ENCODE assay signal across 26 cellular contexts in genomic region chr12:132804426-132804861, GRCh38. TPM values are rescaled to one million over a fixed set of nuclear protein-coding genes. Genes with fewer than 3 reads are reported as not detected.
DNase-seq lines count a peak whose midpoint lies in the region; ATAC-seq, FAIRE-seq and TF ChIP-seq lines count a peak whose summit lies in the region.
"Had no signal": no experiment of that assay in that cellular context is flagged by ENCODE, and none has a peak within 500 bp of the region (broad histone marks: within the 10 kb centered on the region; RNA-seq: fewer than 3 reads in every experiment).

No MANE protein-coding gene starts in this region.

- no peaks in the 10 kb centered on the region for H3K9me3 Mint-ChIP-seq in activated T-helper 2 cell treated with anti-CD3 and anti-CD28 coated beads, Interferon-gamma antibody, Interleukin-2, Interleukin-4, amounts not matched to agents 10 μg/mL and 5 μg/mL and 100 μg/mL, durations not matched to agents 14 hours and 24 hours and 36 hours
- H3K9me3 Mint-ChIP-seq: central memory CD8-positive, alpha-beta T cell; immature natural killer cell; neural progenitor cell had no signal

- peaks cover 28% of the 10 kb centered on the region for H3K79me2 ChIP-seq in K562 (ENCODE audit: control insufficient read depth, insufficient read depth, low read length)

- H3K4me1 ChIP-seq in K562 (replicated peaks in 1 of 2; ENCODE audit: control insufficient read depth in 2 of 2, insufficient read depth in 2 of 2, low read length in 2 of 2) (peaks cover 0 to 16% of the 10 kb centered on the region in 2 experiments; a peak in 3 of 5 replicates), transverse colon (no peaks in the 10 kb centered on the region), A673 (ENCODE audit: insufficient read depth, low read length, poor library complexity, severe bottlenecking) (no peaks in the 10 kb centered on the region)
- H3K4me1 ChIP-seq: HAP-1, neural progenitor cell, sigmoid colon had no signal

- intact Hi-C loops in left ventricle myocardium superior (cut with micrococcal nuclease) = no loop called here
- intact Hi-C loops in Right ventricle myocardium superior (cut with DNase I) = no loop called here
- intact Hi-C loops in K562 (cut with micrococcal nuclease) = no loop called here
- intact Hi-C loops in transverse colon (cut with DNase I; ENCODE audit: low total_unique reads) = no loop called here
- intact Hi-C loops in A673 (cut with micrococcal nuclease; ENCODE audit: unreplicated experiment) = no loop called here
- intact Hi-C loops in activated T-helper 2 cell treated with anti-CD3 and anti-CD28 coated beads, Interferon-gamma antibody, Interleukin-2, Interleukin-4, amounts not matched to agents 10 μg/mL and 5 μg/mL and 100 μg/mL, durations not matched to agents 14 hours and 24 hours and 36 hours (cut with micrococcal nuclease) = no loop called here

- ATAC-seq in left ventricle myocardium superior (peak; percentile 47), Right ventricle myocardium superior (ENCODE audit: poor library complexity) (no peak), K562 (peak; percentile 64)
- ATAC-seq: activated CD8-positive, alpha-beta memory T cell treated with anti-CD3 and anti-CD28 coated beads, Interleukin-2, amount 10 ng/mL, durations not matched to agents 7 days and 5 days had no signal

- CTCF ChIA-PET in K562 (lab: Yijun Ruan, JAX; ENCODE audit: low intra/inter-chr PET ratio) (no interaction called here), A673 (lab: Charles Lee) (no interaction called here)

- H3K27ac Mint-ChIP-seq in activated T-helper 2 cell treated with anti-CD3 and anti-CD28 coated beads, Interferon-gamma antibody, Interleukin-2, Interleukin-4, amounts not matched to agents 10 μg/mL and 5 μg/mL and 100 μg/mL, durations not matched to agents 14 hours and 24 hours and 36 hours = no peak overlapping the region
- H3K27ac Mint-ChIP-seq: activated CD8-positive, alpha-beta memory T cell treated with anti-CD3 and anti-CD28 coated beads, Interleukin-2, amount 10 ng/mL, durations not matched to agents 7 days and 5 days; immature natural killer cell; neural progenitor cell had no signal

- H3K27me3 Mint-ChIP-seq in activated T-helper 2 cell treated with anti-CD3 and anti-CD28 coated beads, Interferon-gamma antibody, Interleukin-2, Interleukin-4, amounts not matched to agents 10 μg/mL and 5 μg/mL and 100 μg/mL, durations not matched to agents 14 hours and 24 hours and 36 hours (ENCODE audit: low read depth) = no peaks in the 10 kb centered on the region
- H3K27me3 Mint-ChIP-seq: activated CD8-positive, alpha-beta memory T cell treated with anti-CD3 and anti-CD28 coated beads, Interleukin-2, amount 10 ng/mL, durations not matched to agents 7 days and 5 days; central memory CD8-positive, alpha-beta T cell had no signal

- peaks cover 72% of the 10 kb centered on the region for H3K36me3 Mint-ChIP-seq in activated T-helper 2 cell treated with anti-CD3 and anti-CD28 coated beads, Interferon-gamma antibody, Interleukin-2, Interleukin-4, amounts not matched to agents 10 μg/mL and 5 μg/mL and 100 μg/mL, durations not matched to agents 14 hours and 24 hours and 36 hours (ENCODE audit: low read depth)

- no peak for TF ChIP-seq EP300 in K562 (IDR thresholded peaks at IDR 0.05; ENCODE audit: low read length)
- no peak for TF ChIP-seq EP300 in transverse colon (IDR thresholded peaks at IDR 0.05; ENCODE audit: low read depth)

- in situ Hi-C loops in K562 (cut with MboI) (no loop called here), transverse colon (cut with MboI; ENCODE audit: low pct_ligation_motif_present in 1 of 4, low pct_unique_long_range_greater_than_20kb in 1 of 4, low sequenced_read_pairs in 3 of 4) (no loop called here)

- H3K27me3 ChIP-seq in K562 (ENCODE audit: control insufficient read depth in 2 of 2, insufficient read depth in 2 of 2, low read length in 2 of 2) (no peaks in the 10 kb centered on the region), transverse colon (no peaks in the 10 kb centered on the region), A673 (replicated peaks; ENCODE audit: insufficient read depth, low read depth, low read length, poor library complexity) (no peaks in the 10 kb centered on the region)
- H3K27me3 ChIP-seq: neural progenitor cell, sigmoid colon had no signal

- peaks cover 8% of the 10 kb centered on the region for H3K9me1 ChIP-seq in K562 (ENCODE audit: control insufficient read depth, insufficient read depth, low read length)

- WGBS in K562 (ENCODE audit: insufficient coverage, low coverage, missing lambda C conversion rate) = 70% methylated on average over 4 of the region's 16 CpGs
- 62 to 71% methylated on average over 13 to 16 of the region's 16 CpGs for WGBS in transverse colon (ENCODE audit: low coverage in 1 of 2), 2 donors

- H4K20me1 ChIP-seq in K562 (replicated peaks; ENCODE audit: control insufficient read depth, insufficient read depth, low read length) = peaks cover 24% of the 10 kb centered on the region

- no peaks in the 10 kb centered on the region for H3K9me3 ChIP-seq in K562 (replicated peaks; ENCODE audit: control insufficient read depth, insufficient read depth, low read depth, low read length)
- no peaks in the 10 kb centered on the region for H3K9me3 ChIP-seq in transverse colon
- H3K9me3 ChIP-seq in A673 (ENCODE audit: low read depth, low read length, poor library complexity, severe bottlenecking) = no peaks in the 10 kb centered on the region
- H3K9me3 ChIP-seq: HAP-1, sigmoid colon had no signal

- TF ChIP-seq RAD21 in K562 (CRISPR knock-in tag; conservative IDR thresholded peaks at IDR 0.05 in 1 of 2, IDR thresholded peaks at IDR 0.05 in 1 of 2) = no peak

- DNase-seq in left ventricle myocardium superior (no peak), Right ventricle myocardium superior (no peak), K562 (ENCODE audit: extremely low read depth in 1 of 4, low spot score in 3 of 4) (peak; percentile 25 to 36 (median 30)), iris pigment epithelial cell (ENCODE audit: low read depth) (peak; percentile 9), transverse colon (peak; percentile 57), A673 (ENCODE audit: low spot score) (no peak), NCI-H524 treated with DMSO at 0.1 percent for 48 hours (lab: John Stamatoyannopoulos, UW) (no peak)
- no peak for DNase-seq in activated T-helper 2 cell treated with anti-CD3 and anti-CD28 coated beads, Interferon-gamma antibody, Interleukin-2, Interleukin-4, amounts not matched to agents 10 μg/mL and 5 μg/mL and 100 μg/mL, durations not matched to agents 14 hours and 24 hours and 36 hours (ENCODE audit: low spot score)
- DNase-seq: ACHN; activated CD8-positive, alpha-beta memory T cell treated with anti-CD3 and anti-CD28 coated beads, Interleukin-2, amount 10 ng/mL, durations not matched to agents 7 days and 5 days; activated gamma-delta T cell; amniotic stem cell; DND-41; immature natural killer cell; NCI-H146; NCI-H345; SHP77 treated with DMSO at 0.1 percent for 48 hours; sigmoid colon; stimulated activated CD4-positive, alpha-beta T cell treated with anti-CD3 and anti-CD28 coated beads, Interleukin-1b, Interleukin-23, amount 100 ng/mL, for 48 hours; T-helper 2 cell had no signal

- TF ChIP-seq CTCF in K562 (IDR thresholded peaks at IDR 0.05 in 2 of 3, conservative IDR thresholded peaks at IDR 0.05 in 1 of 3; ENCODE audit: insufficient read depth in 2 of 3, low read depth in 1 of 3, low read length in 3 of 3) = no peak
- no peak for TF ChIP-seq CTCF in transverse colon (IDR thresholded peaks at IDR 0.05)
- no peak for TF ChIP-seq CTCF in A673 (conservative IDR thresholded peaks at IDR 0.05; ENCODE audit: low read depth, low read length)

- H3K36me3 ChIP-seq in K562 (ENCODE audit: control insufficient read depth, insufficient read depth, low read length) (peaks cover 85% of the 10 kb centered on the region), transverse colon (peaks cover 0 to 79% (median 40%) of the 10 kb centered on the region in 4 donors), A673 (ENCODE audit: insufficient read depth, low read length, poor library complexity, severe bottlenecking) (peaks cover 60% of the 10 kb centered on the region)
- H3K36me3 ChIP-seq: neural progenitor cell had no signal

- POLR2A ChIA-PET in K562 (lab: Yijun Ruan, JAX) = no interaction called here
- POLR2A ChIA-PET in A673 (lab: Charles Lee; ENCODE audit: low non-redundant PET) = no interaction called here

- H3K4me3 ChIP-seq in K562 = no peak overlapping the region
- H3K4me3 ChIP-seq in transverse colon = no peak overlapping the region
- no peak overlapping the region for H3K4me3 ChIP-seq in A673 (ENCODE audit: low read depth, low read length, poor library complexity, severe bottlenecking)
- H3K4me3 ChIP-seq: HAP-1, neural progenitor cell, sigmoid colon had no signal

- peaks cover 10% of the 10 kb centered on the region for H3K4me1 Mint-ChIP-seq in activated T-helper 2 cell treated with anti-CD3 and anti-CD28 coated beads, Interferon-gamma antibody, Interleukin-2, Interleukin-4, amounts not matched to agents 10 μg/mL and 5 μg/mL and 100 μg/mL, durations not matched to agents 14 hours and 24 hours and 36 hours (ENCODE audit: low read depth)
- H3K4me1 Mint-ChIP-seq: CD14-positive monocyte, neural progenitor cell had no signal

- no peak overlapping the region for H3K4me3 Mint-ChIP-seq in activated T-helper 2 cell treated with anti-CD3 and anti-CD28 coated beads, Interferon-gamma antibody, Interleukin-2, Interleukin-4, amounts not matched to agents 10 μg/mL and 5 μg/mL and 100 μg/mL, durations not matched to agents 14 hours and 24 hours and 36 hours (ENCODE audit: low read depth)
- H3K4me3 Mint-ChIP-seq: activated CD8-positive, alpha-beta memory T cell treated with anti-CD3 and anti-CD28 coated beads, Interleukin-2, amount 10 ng/mL, durations not matched to agents 7 days and 5 days; CD14-positive monocyte; central memory CD8-positive, alpha-beta T cell; immature natural killer cell; neural progenitor cell had no signal

- BruUV-seq in K562 (replicated peaks; lab: Mats Ljungman, UMichigan) (no TSS peak), A673 (replicated peaks; lab: Mats Ljungman, UMichigan) (no TSS peak)

- FAIRE-seq in K562 (lab: Jason Lieb, UNC) = no peak
- FAIRE-seq: endometrium, GM18507 had no signal

- no peak overlapping the region for H3K4me2 ChIP-seq in K562 (ENCODE audit: insufficient read depth, low read length)
- H3K4me2 ChIP-seq: neural progenitor cell had no signal

- TF ChIP-seq POLR2A in K562 (conservative IDR thresholded peaks at IDR 0.05) = no peak
- TF ChIP-seq POLR2A in transverse colon (IDR thresholded peaks at IDR 0.05) = no peak

- no peak overlapping the region for H3K9ac ChIP-seq in K562 (ENCODE audit: insufficient read depth in 1 of 2, low read depth in 2 of 2, low read length in 2 of 2)
- H3K9ac ChIP-seq: neural progenitor cell had no signal

- no peak overlapping the region for H2AFZ ChIP-seq in K562 (ENCODE audit: low read depth, low read length)
- H2AFZ ChIP-seq: neural progenitor cell had no signal

- H3K27ac ChIP-seq in K562 (ENCODE audit: extremely low read depth, low read depth, low read length) (no peak overlapping the region), transverse colon (no peak overlapping the region), A673 (ENCODE audit: low read depth, low read length, poor library complexity, severe bottlenecking) (no peak overlapping the region)
- H3K27ac ChIP-seq: neural progenitor cell, sigmoid colon had no signal

RNA-seq across cellular contexts. Expression of gene GOLGA3, which starts 24.2 kb away (rescaled TPM):
- total RNA-seq in left ventricle myocardium superior (26.3 TPM), Right ventricle myocardium superior (24.8 TPM), K562 (2014; rRNA removed) (36.1 and 38.7 TPM in 2 replicates), K562 (2014; rRNA removed; fragmentation: Illumina TruSeq; extraction: Trizol) (17.0 and 19.0 TPM in 2 replicates), K562 (2015; rRNA removed; fragmentation: Illumina TruSeq; extraction: Trizol) (21.2 and 22.8 TPM in 2 replicates), K562 (2021) (41.7 and 48.1 TPM in 2 replicates), transverse colon (100 to 1,000 TPM in 2 of 4 donors, 10 to 100 TPM in 2; 90.9 to 113 (median 99.9) TPM), A673 (2021) (54.5 and 58.4 TPM in 2 replicates)
- total RNA-seq in K562 (2011; cell fraction: chromatin; rRNA removed; ENCODE audit: low replicate concordance) = 144 and 257 TPM in 2 replicates
- 92.6 and 108 TPM in 2 replicates for total RNA-seq in K562 (2011; cell fraction: nucleolus; rRNA removed)
- 87.7 and 106 TPM in 2 replicates for total RNA-seq in K562 (2011; cell fraction: nucleoplasm; rRNA removed)
- polyA plus RNA-seq in K562 (2011; rRNA removed) (15.0 and 20.2 TPM in 2 replicates), K562 (2014; fragmentation: Illumina TruSeq; extraction: Trizol) (9.0 and 11.8 TPM in 2 replicates), K562 (2014; fragmentation: Nextera tagmentation; extraction: Ambion mirVana) (1 to 10 TPM; 1.9 to 2.9 TPM), K562 (2014; rRNA removed) (18.4 and 18.6 TPM in 2 replicates)
- 21.4 and 25.3 TPM in 2 replicates for polyA plus RNA-seq in K562 (2011; cell fraction: cytosol; rRNA removed)
- polyA plus RNA-seq in K562 (2011; cell fraction: nucleus; rRNA removed) = 38.5 and 43.6 TPM in 2 replicates
- polyA plus RNA-seq in K562 (2012) = 12.5 and 13.1 TPM in 2 replicates
- polyA minus RNA-seq in K562 (2011; rRNA and poly(A)+ RNA removed) = 26.2 and 28.2 TPM in 2 replicates
- polyA minus RNA-seq in K562 (2011; cell fraction: cytosol; rRNA and poly(A)+ RNA removed) = 43.5 and 57.6 TPM in 2 replicates
- 18.7 and 48.9 TPM in 2 replicates for polyA minus RNA-seq in K562 (2011; cell fraction: nucleus; rRNA and poly(A)+ RNA removed)
- 64.5 and 66.2 TPM in 2 replicates for total RNA-seq in activated T-helper 2 cell treated with anti-CD3 and anti-CD28 coated beads, Interferon-gamma antibody, Interleukin-2, Interleukin-4, amounts not matched to agents 10 μg/mL and 5 μg/mL and 100 μg/mL, durations not matched to agents 14 hours and 24 hours and 36 hours

RNA-seq across cellular contexts. Expression of gene ANKLE2, which starts 42.8 kb away (rescaled TPM):
- total RNA-seq in left ventricle myocardium superior = 26.1 TPM
- 25.6 TPM for total RNA-seq in Right ventricle myocardium superior
- total RNA-seq in K562 (2011; cell fraction: chromatin; rRNA removed; ENCODE audit: low replicate concordance) = 353 and 486 TPM in 2 replicates
- 225 and 254 TPM in 2 replicates for total RNA-seq in K562 (2011; cell fraction: nucleolus; rRNA removed)
- 264 and 271 TPM in 2 replicates for total RNA-seq in K562 (2011; cell fraction: nucleoplasm; rRNA removed)
- 33.6 and 42.3 TPM in 2 replicates for total RNA-seq in K562 (2014; rRNA removed)
- 44.0 and 45.6 TPM in 2 replicates for total RNA-seq in K562 (2014; rRNA removed; fragmentation: Illumina TruSeq; extraction: Trizol)
- total RNA-seq in K562 (2015; rRNA removed; fragmentation: Illumina TruSeq; extraction: Trizol) = 49.5 and 50.4 TPM in 2 replicates
- 54.3 and 56.9 TPM in 2 replicates for total RNA-seq in K562 (2021)
- polyA plus RNA-seq in K562 (2011; rRNA removed) = 57.7 and 69.0 TPM in 2 replicates
- polyA plus RNA-seq in K562 (2011; cell fraction: cytosol; rRNA removed) = 41.4 and 48.0 TPM in 2 replicates
- 224 and 322 TPM in 2 replicates for polyA plus RNA-seq in K562 (2011; cell fraction: nucleus; rRNA removed)
- polyA plus RNA-seq in K562 (2012) = 39.1 and 44.5 TPM in 2 replicates
- 43.6 and 46.3 TPM in 2 replicates for polyA plus RNA-seq in K562 (2014; fragmentation: Illumina TruSeq; extraction: Trizol)
- 1 to 10 TPM; 3.2 TPM for polyA plus RNA-seq in K562 (2014; fragmentation: Nextera tagmentation; extraction: Ambion mirVana)
- 49.7 and 51.6 TPM in 2 replicates for polyA plus RNA-seq in K562 (2014; rRNA removed)
- polyA minus RNA-seq in K562 (2011; rRNA and poly(A)+ RNA removed) = 139 and 163 TPM in 2 replicates
- 46.5 and 72.4 TPM in 2 replicates for polyA minus RNA-seq in K562 (2011; cell fraction: cytosol; rRNA and poly(A)+ RNA removed)
- 105 and 129 TPM in 2 replicates for polyA minus RNA-seq in K562 (2011; cell fraction: nucleus; rRNA and poly(A)+ RNA removed)
- total RNA-seq in transverse colon = 100 to 1,000 TPM in 2 of 4 donors, 10 to 100 TPM in 2; 46.0 to 146 (median 88.6) TPM
- total RNA-seq in A673 (2021) = 103 and 107 TPM in 2 replicates
- 143 and 152 TPM in 2 replicates for total RNA-seq in activated T-helper 2 cell treated with anti-CD3 and anti-CD28 coated beads, Interferon-gamma antibody, Interleukin-2, Interleukin-4, amounts not matched to agents 10 μg/mL and 5 μg/mL and 100 μg/mL, durations not matched to agents 14 hours and 24 hours and 36 hours

Comparison
In these comparisons a context has a peak if more than half of its experiments do, and no peak if none do; other contexts are left out.
1. DNase-seq: peak in K562 (4 of 4), iris pigment epithelial cell (single experiment) and transverse colon (single experiment); none in left ventricle myocardium superior (single experiment), Right ventricle myocardium superior (single experiment), A673 (single experiment), activated T-helper 2 cell treated with anti-CD3 and anti-CD28 coated beads, Interferon-gamma antibody, Interleukin-2, Interleukin-4, amounts not matched to agents 10 μg/mL and 5 μg/mL and 100 μg/mL, durations not matched to agents 14 hours and 24 hours and 36 hours (single experiment) and NCI-H524 treated with DMSO at 0.1 percent for 48 hours (single experiment).